ENCODE assay signal across 8 cellular contexts in genomic region chr9:72292184-72292787, GRCh38.
DNase-seq lines count a peak whose midpoint lies in the region; ATAC-seq and TF ChIP-seq lines count a peak whose summit lies in the region.

No MANE protein-coding gene starts in this region.

- H3K36me3 ChIP-seq in endodermal cell (ENCODE audit: control insufficient read depth, insufficient read depth, low read length): no peaks in the 10 kb centered on the region

- H3K4me1 Mint-ChIP-seq in endodermal cell (no peaks in the 10 kb centered on the region), naive B cell (peaks cover 6 to 18% (median 12%) of the 10 kb centered on the region in 3 donors)

- no peaks in the 10 kb centered on the region for H3K9me3 ChIP-seq in endodermal cell (ENCODE audit: control insufficient read depth, low read length)

- no peak overlapping the region for H3K27ac ChIP-seq in endodermal cell (ENCODE audit: low read depth, low read length)

- H3K27me3 Mint-ChIP-seq in endodermal cell (ENCODE audit: insufficient read depth): peaks cover 5% of the 10 kb centered on the region
- H3K27me3 Mint-ChIP-seq in naive B cell: peaks cover 0 to 9% (median 6%) of the 10 kb centered on the region in 3 donors

- H3K4me3 ChIP-seq in AG10803 (ENCODE audit: low read length) (no peak overlapping the region), endodermal cell (ENCODE audit: low read length) (no peak overlapping the region)

- no peak overlapping the region for H3K4me3 Mint-ChIP-seq in endodermal cell
- peak overlapping the region in 2 of 8 donors; percentile 9 to 45 for H3K4me3 Mint-ChIP-seq in naive B cell

- H3K9me3 Mint-ChIP-seq in endodermal cell: peaks cover 19% of the 10 kb centered on the region
- H3K9me3 Mint-ChIP-seq in naive B cell: peaks cover 0 to 10% (median 0%) of the 10 kb centered on the region in 7 donors

- WGBS in endodermal cell (ENCODE audit: insufficient coverage in 1 of 2, insufficient read length in 1 of 2), 2 experiments: 67 to 100% methylated on average over 1 to 2 of the region's 2 CpGs

- H3K27me3 ChIP-seq in endodermal cell (ENCODE audit: control insufficient read depth, insufficient read depth, low read length, poor library complexity, severe bottlenecking): peaks cover 10% of the 10 kb centered on the region

- peak; percentile 69 for TF ChIP-seq CTCF in AG10803 (conservative IDR thresholded peaks at IDR 0.05; ENCODE audit: low read length)
- peak; percentile 74 for TF ChIP-seq CTCF in endodermal cell (conservative IDR thresholded peaks at IDR 0.05)

- H3K27ac Mint-ChIP-seq in endodermal cell: no peak overlapping the region
- H3K27ac Mint-ChIP-seq in naive B cell: no peak overlapping the region

- H3K36me3 Mint-ChIP-seq in endodermal cell (ENCODE audit: low read depth) (no peaks in the 10 kb centered on the region), naive B cell (peaks cover 0 to 4% of the 10 kb centered on the region in 2 donors)

- peak; percentile 57 for DNase-seq in AG10803 (ENCODE audit: low read depth)
- DNase-seq in NCI-H69 (lab: John Stamatoyannopoulos, UW): peak; percentile 71
- no peak for DNase-seq in endodermal cell
- DNase-seq in naive B cell: peak; percentile 30

- no peak overlapping the region for H3K9ac ChIP-seq in endodermal cell (ENCODE audit: extremely low read depth, low read length, poor library complexity, severe bottlenecking)

- H3K4me1 ChIP-seq in endodermal cell (ENCODE audit: control insufficient read depth, insufficient read depth, low read length): no peaks in the 10 kb centered on the region

- ATAC-seq in GM18909 (IDR thresholded peaks at IDR 0.05; ENCODE audit: poor library complexity, unreplicated experiment) (peak; percentile 41), naive B cell (ENCODE audit: low read depth in 2 of 2) (peak in 1 of 2 donors; percentile 23), GM18520 (IDR thresholded peaks at IDR 0.05; ENCODE audit: unreplicated experiment) (no peak), GM19463 (IDR thresholded peaks at IDR 0.05; ENCODE audit: unreplicated experiment) (no peak), GM21619 (IDR thresholded peaks at IDR 0.05; ENCODE audit: unreplicated experiment) (no peak)
